In the genomic region with DNA sequence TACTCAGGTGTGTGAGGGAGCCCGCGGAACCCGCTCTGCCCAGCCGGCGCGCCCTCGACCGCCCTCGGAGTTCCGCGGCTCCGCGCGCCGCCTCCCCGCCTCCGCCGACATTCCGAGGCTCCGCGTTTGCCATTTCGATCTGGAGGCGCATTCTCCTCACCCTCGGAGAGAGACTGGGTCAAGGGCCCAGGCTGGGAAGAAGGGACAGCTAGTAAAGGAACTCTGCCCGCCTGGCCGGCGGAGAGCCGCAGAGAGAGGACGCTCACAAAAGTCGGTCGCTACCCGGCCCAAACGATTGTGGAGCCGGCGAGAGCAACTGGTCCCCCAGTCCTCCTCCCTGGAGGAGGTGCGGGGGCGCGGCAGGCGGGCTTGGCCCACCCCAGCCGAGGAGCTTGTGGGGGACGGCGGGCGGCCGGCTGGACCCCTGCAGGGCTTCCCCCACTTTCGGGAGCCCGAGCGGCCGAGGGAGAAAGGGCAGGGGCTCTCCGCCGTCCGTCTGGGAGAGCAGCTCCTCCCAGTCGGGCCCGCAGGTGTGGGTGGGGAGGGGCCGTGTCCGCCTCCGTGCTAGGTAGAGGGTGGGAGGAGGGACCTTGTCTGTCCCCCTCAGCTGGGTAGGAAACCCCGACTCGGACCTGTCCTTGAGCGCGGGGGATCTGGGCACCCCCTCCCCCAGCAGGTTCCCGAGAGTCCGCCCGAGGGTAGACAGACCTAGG, we compare ENCODE assay signal across 8 cellular contexts.
A peak's percentile ranks its signal among the peaks of the same experiment; 100 is the strongest.
DNase-seq lines count a peak whose midpoint lies in the region; ATAC-seq and TF ChIP-seq lines count a peak whose summit lies in the region.

No MANE protein-coding gene starts in this region.

- peaks cover 49% of the 10 kb centered on the region for H3K27me3 Mint-ChIP-seq in activated CD4-positive, alpha-beta T cell treated with anti-CD3 and anti-CD28 coated beads for 36 hours

- H3K4me3 Mint-ChIP-seq in activated CD4-positive, alpha-beta T cell treated with anti-CD3 and anti-CD28 coated beads for 36 hours: peak overlapping the region; percentile 63

- intact Hi-C loops in activated CD4-positive, alpha-beta T cell treated with anti-CD3 and anti-CD28 coated beads for 36 hours (cut with DNase I, micrococcal nuclease): loop anchor here in 1 of 2 experiments (2.0 kb wide), 1 partner anchor 30 kb away; no protein-coding TSS in a partner anchor

- peaks cover 18% of the 10 kb centered on the region for H3K4me1 ChIP-seq in RWPE2 (ENCODE audit: insufficient read depth, poor library complexity, severe bottlenecking)
- peaks cover 13 to 15% of the 10 kb centered on the region in 2 donors for H3K4me1 ChIP-seq in esophagus (ENCODE audit: control insufficient read depth in 2 of 2, insufficient read depth in 2 of 2, low read length in 1 of 2)
- H3K4me1 ChIP-seq in neutrophil (ENCODE audit: control insufficient read depth in 1 of 2, insufficient read depth in 1 of 2, low read depth in 1 of 2, low read length in 1 of 2): peaks cover 17 to 23% of the 10 kb centered on the region in 2 experiments

- H3K36me3 Mint-ChIP-seq in activated CD4-positive, alpha-beta T cell treated with anti-CD3 and anti-CD28 coated beads for 36 hours (ENCODE audit: low read depth): no peaks in the 10 kb centered on the region

- peak overlapping the region; percentile 31 for H3K4me3 ChIP-seq in RWPE2 (ENCODE audit: severe bottlenecking)
- peak overlapping the region; percentile 35 to 53 for H3K4me3 ChIP-seq in esophagus (ENCODE audit: low read depth in 1 of 2, low read length in 2 of 2)
- peak overlapping the region; percentile 15 to 51 for H3K4me3 ChIP-seq in neutrophil (ENCODE audit: low read depth in 1 of 2, low read length in 1 of 2)

- 1% methylated on average over 51 to 63 of the region's 63 CpGs for WGBS in esophagus, 2 donors

- H3K36me3 ChIP-seq in RWPE2 (ENCODE audit: low read depth) (no peaks in the 10 kb centered on the region), esophagus (ENCODE audit: control insufficient read depth in 2 of 2, insufficient read depth in 2 of 2, low read length in 1 of 2) (no peaks in the 10 kb centered on the region), neutrophil (no peaks in the 10 kb centered on the region)

- ATAC-seq in activated CD4-positive, alpha-beta T cell treated with anti-CD3 and anti-CD28 coated beads for 36 hours: no peak
- ATAC-seq in RWPE2 (ENCODE audit: low read depth) (no peak; the same call in 2 of the 3 replicates), HG03342 (IDR thresholded peaks at IDR 0.05; ENCODE audit: unreplicated experiment) (no peak), GM21737 (IDR thresholded peaks at IDR 0.05; ENCODE audit: unreplicated experiment) (no peak)

- peaks cover 42% of the 10 kb centered on the region for H3K27me3 ChIP-seq in RWPE2 (ENCODE audit: insufficient read depth, poor library complexity, severe bottlenecking)
- peaks cover 9 to 31% of the 10 kb centered on the region in 2 donors for H3K27me3 ChIP-seq in esophagus (ENCODE audit: control insufficient read depth in 1 of 2, insufficient read depth in 2 of 2, low read length in 2 of 2)
- peaks cover 100% of the 10 kb centered on the region for H3K27me3 ChIP-seq in neutrophil

- peaks cover 5% of the 10 kb centered on the region for H3K4me1 Mint-ChIP-seq in activated CD4-positive, alpha-beta T cell treated with anti-CD3 and anti-CD28 coated beads for 36 hours

- CTCF ChIA-PET in activated CD4-positive, alpha-beta T cell treated with anti-CD3 and anti-CD28 coated beads for 36 hours (lab: Charles Lee): interaction anchor here (0.6 kb wide), 1 partner anchor 31 kb away, joined by 3 read pairs; no protein-coding TSS in a partner anchor

- no peak overlapping the region for H3K27ac Mint-ChIP-seq in activated CD4-positive, alpha-beta T cell treated with anti-CD3 and anti-CD28 coated beads for 36 hours

- POLR2A ChIA-PET in activated CD4-positive, alpha-beta T cell treated with anti-CD3 and anti-CD28 coated beads for 36 hours (lab: Charles Lee): interaction anchor here (0.6 kb wide), 1 partner anchor 37 kb away, joined by 4 read pairs; no protein-coding TSS in a partner anchor

- H3K9me3 ChIP-seq in RWPE2 (ENCODE audit: severe bottlenecking): no peaks in the 10 kb centered on the region
- peaks cover 0 to 3% of the 10 kb centered on the region in 2 donors for H3K9me3 ChIP-seq in esophagus (ENCODE audit: control insufficient read depth in 2 of 2, insufficient read depth in 1 of 2, low read depth in 1 of 2, low read length in 1 of 2)
- no peaks in the 10 kb centered on the region for H3K9me3 ChIP-seq in neutrophil

- H3K27ac ChIP-seq in RWPE2 (ENCODE audit: poor library complexity, severe bottlenecking): no peak overlapping the region
- H3K27ac ChIP-seq in esophagus (ENCODE audit: low read depth in 2 of 2, low read length in 1 of 2): no peak overlapping the region
- no peak overlapping the region for H3K27ac ChIP-seq in neutrophil

- DNase-seq in activated CD4-positive, alpha-beta T cell treated with anti-CD3 and anti-CD28 coated beads for 36 hours: peak; percentile 22
- DNase-seq in activated CD4-positive, alpha-beta T cell treated with anti-CD3 and anti-CD28 coated beads for 4 hours: no peak
- DNase-seq in RWPE2 (ENCODE audit: low spot score) (no peak), Kasumi-1 (lab: John Stamatoyannopoulos, UW) (no peak)

- TF ChIP-seq CTCF in RWPE2 (IDR thresholded peaks at IDR 0.05; ENCODE audit: poor library complexity, severe bottlenecking) (no peak), neutrophil (IDR thresholded peaks at IDR 0.05) (no peak)

- H3K9me3 Mint-ChIP-seq in activated CD4-positive, alpha-beta T cell treated with anti-CD3 and anti-CD28 coated beads for 36 hours (ENCODE audit: low read depth): no peaks in the 10 kb centered on the region
